Comparison of ENCODE assay signal across 11 cellular contexts in genomic region chr3:79297242-79297641, GRCh38.
DNase-seq lines count a peak whose midpoint lies in the region; ATAC-seq, FAIRE-seq and TF ChIP-seq lines count a peak whose summit lies in the region.
"Had no signal": no experiment of that assay in that cellular context is flagged by ENCODE, and none has a peak within 500 bp of the region (broad histone marks: within the 10 kb centered on the region; RNA-seq: fewer than 3 reads in every experiment).

No MANE protein-coding gene starts in this region.

- no peaks in the 10 kb centered on the region for H3K79me1 ChIP-seq in H1 (ENCODE audit: low read depth, low read length)

- H3K4ac ChIP-seq in H1 (replicated peaks; ENCODE audit: insufficient read length, low read depth, low read length), result no peak overlapping the region

- H3K27ac ChIP-seq in H1 (ENCODE audit: low read depth, low read length) (no peak overlapping the region), adrenal gland (no peak overlapping the region)
- H3K27ac ChIP-seq: colonic mucosa, HL-60, VCaP had no signal

- no peak for TF ChIP-seq CTCF in H1 (IDR thresholded peaks at IDR 0.05; ENCODE audit: control extremely low read depth in 1 of 3, insufficient read depth in 1 of 3, low read depth in 1 of 3, low read length in 3 of 3)
- TF ChIP-seq CTCF in adrenal gland (IDR thresholded peaks at IDR 0.05), result no peak

- H3K56ac ChIP-seq in H1 (replicated peaks; ENCODE audit: insufficient read length, low read depth, low read length), result no peak overlapping the region

- no peak overlapping the region for H2BK20ac ChIP-seq in H1 (ENCODE audit: low read length)

- intact Hi-C loops in adrenal gland (cut with DNase I), result no loop called here

- no peak overlapping the region for H3K18ac ChIP-seq in H1 (ENCODE audit: extremely low read depth, low read length)

- H3K23me2 ChIP-seq in H1 (ENCODE audit: low read depth, low read length), result no peaks in the 10 kb centered on the region

- H3K27me3 ChIP-seq in H1 (replicated peaks in 1 of 4; ENCODE audit: control insufficient read depth in 3 of 4, extremely low read depth in 1 of 4, insufficient read depth in 3 of 4, low read length in 3 of 4) (no peaks in the 10 kb centered on the region), skeletal muscle satellite cell (ENCODE audit: control insufficient read depth, insufficient read depth, low read length) (no peaks in the 10 kb centered on the region), adrenal gland (no peaks in the 10 kb centered on the region)
- H3K27me3 ChIP-seq: colonic mucosa had no signal

- POLR2A ChIA-PET in HEK293T (lab: Yijun Ruan, JAX), result no interaction called here
- POLR2A ChIA-PET in H1 (lab: Charles Lee; ENCODE audit: partially characterized antibody), result no interaction called here

- no peak overlapping the region for H2BK12ac ChIP-seq in H1 (ENCODE audit: low read depth, low read length)

- no peak for ATAC-seq in GM21786 (IDR thresholded peaks at IDR 0.05; ENCODE audit: unreplicated experiment)
- ATAC-seq: stimulated activated memory B cell treated with anti-CD40 and anti-IgM and Interleukin-4, amounts not matched to agents 10 μg/mL and 1 μg/mL and 100 μg/mL, for 72 hours had no signal

- no peak overlapping the region for H4K91ac ChIP-seq in H1 (replicated peaks; ENCODE audit: insufficient read length, low read length)

- H2BK5ac ChIP-seq in H1 (ENCODE audit: low read depth, low read length), result no peak overlapping the region

- H3K4me3 ChIP-seq in H1 (ENCODE audit: extremely low read depth in 1 of 4, insufficient read depth in 2 of 4, low read depth in 3 of 4, low read length in 4 of 4) (no peak overlapping the region), skeletal muscle satellite cell (ENCODE audit: low read length) (no peak overlapping the region), adrenal gland (no peak overlapping the region)
- H3K4me3 ChIP-seq: colonic mucosa had no signal

- no peak overlapping the region for H2BK15ac ChIP-seq in H1 (ENCODE audit: low read length)

- TF ChIP-seq POLR2A in H1 (IDR thresholded peaks at IDR 0.05; ENCODE audit: control extremely low read depth in 1 of 2, low read depth in 2 of 2, low read length in 2 of 2) (no peak), adrenal gland (IDR thresholded peaks at IDR 0.05) (no peak)

- peaks cover 0 to 4% (median 0%) of the 10 kb centered on the region in 4 experiments; a peak in 1 of 8 replicates for H3K36me3 ChIP-seq in H1 (ENCODE audit: control insufficient read depth in 2 of 4, insufficient read depth in 4 of 4, low read length in 3 of 4)
- no peaks in the 10 kb centered on the region for H3K36me3 ChIP-seq in skeletal muscle satellite cell (ENCODE audit: insufficient read depth, low read length)
- H3K36me3 ChIP-seq in adrenal gland (replicated peaks in 1 of 2), result no peaks in the 10 kb centered on the region
- H3K36me3 ChIP-seq: colonic mucosa had no signal

- TF ChIP-seq EP300 in H1 (IDR thresholded peaks at IDR 0.05; ENCODE audit: borderline replicate concordance in 1 of 2, low read depth in 2 of 2, low read length in 2 of 2), result no peak

- H3K23ac ChIP-seq in H1 (ENCODE audit: insufficient read length), result no peak overlapping the region

- H2AFZ ChIP-seq in H1 (ENCODE audit: low read length), result no peak overlapping the region

- H3K9ac ChIP-seq in H1 (replicated peaks in 1 of 4; ENCODE audit: extremely low read depth in 1 of 4, low read depth in 3 of 4, low read length in 3 of 4), result no peak overlapping the region
- peak overlapping the region; percentile 67 for H3K9ac ChIP-seq in skeletal muscle satellite cell (ENCODE audit: low read depth, low read length)

- no peak overlapping the region for H4K8ac ChIP-seq in H1 (ENCODE audit: extremely low read depth, insufficient read depth, low read length)

- no peak for TF ChIP-seq RAD21 in H1 (IDR thresholded peaks at IDR 0.05 in 1 of 2, conservative IDR thresholded peaks at IDR 0.05 in 1 of 2; ENCODE audit: low read depth in 2 of 2, low read length in 2 of 2)

- peaks cover 0 to 3% (median 0%) of the 10 kb centered on the region in 4 experiments; a peak in 1 of 7 replicates for H3K4me1 ChIP-seq in H1 (replicated peaks in 1 of 4; ENCODE audit: control insufficient read depth in 3 of 4, insufficient read depth in 4 of 4, low read length in 3 of 4)
- H3K4me1 ChIP-seq in skeletal muscle satellite cell (ENCODE audit: control insufficient read depth, insufficient read depth, low read length), result peaks cover 17% of the 10 kb centered on the region
- no peaks in the 10 kb centered on the region for H3K4me1 ChIP-seq in adrenal gland (replicated peaks in 1 of 2)
- H3K4me1 ChIP-seq: colonic mucosa had no signal

- no peak overlapping the region for H3K14ac ChIP-seq in H1 (ENCODE audit: insufficient read length)

- no peak overlapping the region for H2BK120ac ChIP-seq in H1 (replicated peaks; ENCODE audit: low read depth, low read length)

- peaks cover 3 to 8% of the 10 kb centered on the region in 2 experiments; a peak in 1 of 4 replicates for H3K9me3 ChIP-seq in H1 (ENCODE audit: insufficient read depth in 2 of 2, low read depth in 1 of 2, low read length in 1 of 2)
- no peaks in the 10 kb centered on the region for H3K9me3 ChIP-seq in skeletal muscle satellite cell (replicated peaks; ENCODE audit: low read length)
- no peaks in the 10 kb centered on the region for H3K9me3 ChIP-seq in adrenal gland (replicated peaks in 1 of 3)
- H3K9me3 ChIP-seq: colonic mucosa had no signal

- H3K4me2 ChIP-seq in H1 (ENCODE audit: insufficient read depth in 1 of 2, low read depth in 2 of 2, low read length in 2 of 2) (no peak overlapping the region), skeletal muscle satellite cell (ENCODE audit: low read length) (peak overlapping the region; percentile 68)

- H4K20me1 ChIP-seq in H1 (replicated peaks in 1 of 2; ENCODE audit: control insufficient read depth in 1 of 2, insufficient read depth in 2 of 2, low read length in 2 of 2), result no peaks in the 10 kb centered on the region

- no peak for FAIRE-seq in H1 (lab: Jason Lieb, UNC)

- no peak overlapping the region for H4K5ac ChIP-seq in H1 (ENCODE audit: insufficient read length, low read depth, low read length)

- no peak overlapping the region for H2AK5ac ChIP-seq in H1 (ENCODE audit: low read depth, low read length)

- CTCF ChIA-PET in HEK293T (lab: Yijun Ruan, JAX) (interaction anchor here (0.7 kb wide), 1 partner anchor 10 kb away, joined by 3 read pairs; no protein-coding TSS in a partner anchor), H1 (lab: Charles Lee; ENCODE audit: partially characterized antibody) (no interaction called here)

- DNase-seq in HEK293T (ENCODE audit: extremely low spot score) (peak; percentile 4), NCI-H345 treated with DMSO at 0.1 percent for 48 hours (lab: John Stamatoyannopoulos, UW; ENCODE audit: unreplicated experiment) (peak; percentile 94), H1 (ENCODE audit: low read depth in 1 of 2, low spot score in 2 of 2) (no peak), RPMI8226 (no peak), adrenal gland (no peak)
- DNase-seq: colonic mucosa had no signal

- no peaks in the 10 kb centered on the region for H3K79me2 ChIP-seq in H1 (ENCODE audit: control insufficient read depth in 1 of 2, insufficient read depth in 2 of 2, low read length in 2 of 2)

TF ChIP-seq in HEK293T, 16 proteins besides CTCF, POLR2A, EP300 and RAD21:
- TF ChIP-seq TARDBP (IDR thresholded peaks at IDR 0.05) (no peak), PKNOX1 (IDR thresholded peaks at IDR 0.05) (peak; percentile 82), FOXK2 (IDR thresholded peaks at IDR 0.05) (no peak)

TF ChIP-seq in H1, 55 proteins besides CTCF, POLR2A, EP300 and RAD21 (continues in another document):
- TF ChIP-seq JUND (IDR thresholded peaks at IDR 0.05; ENCODE audit: low read length), result 0 out of 2 replicates have a peak, but pooled peaks have one; percentile 15

Comparison
In these comparisons a context has a peak if more than half of its experiments do, and no peak if none do; other contexts are left out.
1. DNase-seq: peak in HEK293T (single experiment) and NCI-H345 treated with DMSO at 0.1 percent for 48 hours (single experiment); none in H1 (0 of 2), RPMI8226 (single experiment) and adrenal gland (0 of 7).